ENCODE assay signal across 22 cellular contexts in the genomic region with DNA sequence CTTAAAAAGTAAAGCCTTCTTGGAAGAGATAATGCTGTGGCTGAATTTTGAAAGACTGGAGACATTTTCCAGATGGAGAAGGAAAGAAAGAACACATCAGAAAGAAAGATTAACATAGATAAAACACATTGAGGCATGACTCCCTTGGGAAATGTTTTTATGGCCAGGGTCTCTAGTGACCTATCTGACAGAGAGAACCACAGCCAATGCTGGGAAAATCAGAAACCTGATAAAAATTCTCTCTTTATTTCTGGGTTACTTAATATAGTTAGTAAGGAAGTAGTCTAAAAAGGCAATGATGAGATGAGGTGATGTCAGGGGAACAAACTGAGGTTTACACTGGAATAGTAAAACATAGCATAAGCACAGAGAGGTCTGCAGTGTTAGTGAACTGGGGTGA. TPM values are rescaled to one million over a fixed set of nuclear protein-coding genes. Genes with fewer than 3 reads are reported as not detected.
"Had no signal": no experiment of that assay in that cellular context is flagged by ENCODE, and none has a peak within 500 bp of the region (broad histone marks: within the 10 kb centered on the region; RNA-seq: fewer than 3 reads in every experiment).

No MANE protein-coding gene starts in this region.

- H3K36me3 Mint-ChIP-seq: activated naive CD4-positive, alpha-beta T cell treated with anti-CD3 and anti-CD28 coated beads, Interleukin-2, amount 50 U/mL, for 72 hours; naive thymus-derived CD8-positive, alpha-beta T cell; stimulated activated naive B cell treated with anti-CD40 and anti-IgM and Interleukin-4, amounts not matched to agents 10 μg/mL and 1 μg/mL and 100 μg/mL, for 72 hours; WTC11 had no signal

- H3K36me3 ChIP-seq: adrenal gland, breast epithelium, colonic mucosa, esophagus muscularis mucosa, heart left ventricle, lower lobe of right lung, neutrophil, sigmoid colon, vagina had no signal

- H3K27ac ChIP-seq: adrenal gland, breast epithelium, colonic mucosa, esophagus muscularis mucosa, lower lobe of right lung, neutrophil, parathyroid adenoma, sigmoid colon, vagina had no signal

- H3K4me1 Mint-ChIP-seq: naive thymus-derived CD8-positive, alpha-beta T cell; stimulated activated naive B cell treated with anti-CD40 and anti-IgM and Interleukin-4, amounts not matched to agents 10 μg/mL and 1 μg/mL and 100 μg/mL, for 72 hours had no signal

- H3K4me3 Mint-ChIP-seq: naive thymus-derived CD8-positive, alpha-beta T cell; stimulated activated naive B cell treated with anti-CD40 and anti-IgM and Interleukin-4, amounts not matched to agents 10 μg/mL and 1 μg/mL and 100 μg/mL, for 72 hours; WTC11 had no signal

- H3K9ac ChIP-seq: parathyroid adenoma had no signal

- H3K4me1 ChIP-seq: adrenal gland, breast epithelium, colonic mucosa, lower lobe of right lung, sigmoid colon had no signal

- DNase-seq: activated T-cell treated with anti-CD3 and anti-CD28 coated beads, Interleukin-2, amount 50 U/mL, for 1 hour; adrenal gland; colonic mucosa; heart left ventricle; islet precursor cell; left colon; lower lobe of right lung; naive thymus-derived CD8-positive, alpha-beta T cell; sigmoid colon; stimulated activated CD4-positive, alpha-beta T cell treated with anti-CD3 and anti-CD28 coated beads, Interleukin-2, amount 100 ng/mL, for 48 hours; stimulated activated CD8-positive, alpha-beta memory T cell treated with anti-CD3 and anti-CD28 coated beads, Interleukin-4, amount 100 ng/mL, for 48 hours; stimulated activated naive B cell treated with anti-CD40 and anti-IgM and Interleukin-4, amounts not matched to agents 10 μg/mL and 1 μg/mL and 100 μg/mL, for 72 hours; T1000; trophoblast cell had no signal

- H2AFZ ChIP-seq: parathyroid adenoma had no signal

- H3K27me3 ChIP-seq: breast epithelium, vagina had no signal

- H3K9me3 ChIP-seq: adrenal gland, breast epithelium, colonic mucosa, esophagus muscularis mucosa, heart left ventricle, lower lobe of right lung, neutrophil, sigmoid colon, vagina had no signal

- H3K4me3 ChIP-seq: adrenal gland, breast epithelium, colonic mucosa, esophagus muscularis mucosa, heart left ventricle, lower lobe of right lung, sigmoid colon, vagina had no signal

- H3K27ac Mint-ChIP-seq: activated naive CD4-positive, alpha-beta T cell treated with anti-CD3 and anti-CD28 coated beads, Interleukin-2, amount 50 U/mL, for 72 hours; naive thymus-derived CD8-positive, alpha-beta T cell; stimulated activated naive B cell treated with anti-CD40 and anti-IgM and Interleukin-4, amounts not matched to agents 10 μg/mL and 1 μg/mL and 100 μg/mL, for 72 hours; WTC11 had no signal

- ATAC-seq: activated naive CD4-positive, alpha-beta T cell treated with anti-CD3 and anti-CD28 coated beads, Interleukin-2, amount 50 U/mL, for 72 hours; left colon; lower lobe of right lung; naive thymus-derived CD8-positive, alpha-beta T cell; stimulated activated naive B cell treated with anti-CD40 and anti-IgM and Interleukin-4, amounts not matched to agents 10 μg/mL and 1 μg/mL and 100 μg/mL, for 72 hours had no signal

- H3K9me3 Mint-ChIP-seq: activated naive CD4-positive, alpha-beta T cell treated with anti-CD3 and anti-CD28 coated beads, Interleukin-2, amount 50 U/mL, for 72 hours; naive thymus-derived CD8-positive, alpha-beta T cell; stimulated activated naive B cell treated with anti-CD40 and anti-IgM and Interleukin-4, amounts not matched to agents 10 μg/mL and 1 μg/mL and 100 μg/mL, for 72 hours; WTC11 had no signal

RNA-seq across cellular contexts. Expression of gene ELOVL2, which starts 31.1 kb away (rescaled TPM):
- total RNA-seq: activated naive CD4-positive, alpha-beta T cell treated with anti-CD3 and anti-CD28 coated beads, Interleukin-2, amount 50 U/mL, for 72 hours; naive thymus-derived CD8-positive, alpha-beta T cell; T-helper 1 cell treated with Interleukin-12 subunit alpha and Interleukin-12 subunit beta and Interleukin-4 antibody, amounts not matched to agents 30 ng/mL and 1 ng/mL, for 36 hours had no signal
- polyA plus RNA-seq: naive thymus-derived CD8-positive, alpha-beta T cell had no signal
